Comparison of ENCODE assay signal across 9 cellular contexts in genomic region chr10:78428579-78428978, GRCh38.
"Had no signal": no experiment of that assay in that cellular context is flagged by ENCODE, and none has a peak within 500 bp of the region (broad histone marks: within the 10 kb centered on the region; RNA-seq: fewer than 3 reads in every experiment).

No MANE protein-coding gene starts in this region.

- H3K4me3 ChIP-seq: GM23248, HAP-1, K562 had no signal

- ATAC-seq: HCT116, K562 had no signal

- FAIRE-seq: HTR-8/SVneo, K562 had no signal

- H3K36me3 ChIP-seq: HAP-1 had no signal

- H3K9ac ChIP-seq: GM23248 had no signal

- H3K27ac ChIP-seq: GM23248 had no signal

- H2AFZ ChIP-seq: GM23248 had no signal

- DNase-seq: GM23248, GOT3, H7, IMR-90, KG1 had no signal

- H3K9me3 ChIP-seq: HAP-1 had no signal

- H3K4me1 ChIP-seq: HAP-1 had no signal
